In genomic region chr7:3482147-3482921, GRCh38 we compare ENCODE assay signal across 8 cellular contexts.
DNase-seq lines count a peak whose midpoint lies in the region; ATAC-seq and TF ChIP-seq lines count a peak whose summit lies in the region.

No MANE protein-coding gene starts in this region.

- POLR2A ChIA-PET in Panc1 (lab: Charles Lee) = no interaction called here

- H3K4me1 ChIP-seq in Panc1 (ENCODE audit: control insufficient read depth, insufficient read depth, low read length) (peaks cover 14% of the 10 kb centered on the region), testis (no peaks in the 10 kb centered on the region)

- no peak overlapping the region for H3K4me3 Mint-ChIP-seq in activated naive CD4-positive, alpha-beta T cell treated with anti-CD3 and anti-CD28 coated beads for 36 hours

- TF ChIP-seq POLR2A in testis (IDR thresholded peaks at IDR 0.05) (no peak), GM18505 (IDR thresholded peaks at IDR 0.05; ENCODE audit: borderline replicate concordance, extremely low read depth, insufficient read depth, insufficient read length) (no peak)

- intact Hi-C loops in activated naive CD4-positive, alpha-beta T cell treated with anti-CD3 and anti-CD28 coated beads for 36 hours (cut with micrococcal nuclease) = no loop called here
- intact Hi-C loops in Panc1 (cut with micrococcal nuclease; ENCODE audit: unreplicated experiment) (loop anchor here (5.0 kb wide), 1 partner anchor 110 kb away; no protein-coding TSS in a partner anchor), testis (cut with DNase I; ENCODE audit: low total_unique reads) (no loop called here)

- BruUV-seq in Panc1 (replicated peaks; lab: Mats Ljungman, UMichigan) = TSS peak; percentile 14

- H3K27ac Mint-ChIP-seq in activated naive CD4-positive, alpha-beta T cell treated with anti-CD3 and anti-CD28 coated beads for 36 hours = no peak overlapping the region

- H3K27ac ChIP-seq in Panc1 (ENCODE audit: low read length) (peak overlapping the region; percentile 67), testis (no peak overlapping the region)

- no peaks in the 10 kb centered on the region for H3K9me3 Mint-ChIP-seq in activated naive CD4-positive, alpha-beta T cell treated with anti-CD3 and anti-CD28 coated beads for 36 hours

- H3K27me3 Mint-ChIP-seq in activated naive CD4-positive, alpha-beta T cell treated with anti-CD3 and anti-CD28 coated beads for 36 hours (ENCODE audit: low read depth) = no peaks in the 10 kb centered on the region

- ATAC-seq in Panc1 (peak; percentile 94), GM18505 (IDR thresholded peaks at IDR 0.05; ENCODE audit: unreplicated experiment) (no peak), HG02571 (IDR thresholded peaks at IDR 0.05; ENCODE audit: unreplicated experiment) (no peak), HG03520 (IDR thresholded peaks at IDR 0.05; ENCODE audit: unreplicated experiment) (no peak)

- CTCF ChIA-PET in activated naive CD4-positive, alpha-beta T cell treated with anti-CD3 and anti-CD28 coated beads for 36 hours (lab: Charles Lee) = interaction anchor here (0.6 to 1.1 kb wide), 3 partner anchors 27 to 158 kb away, joined by 3 to 5 read pairs (median 3); no protein-coding TSS in a partner anchor
- CTCF ChIA-PET in Panc1 (lab: Charles Lee) = interaction anchor here (0.6 to 1.8 kb wide), 7 partner anchors 9 to 142 kb away, joined by 3 to 6 read pairs (median 3); no protein-coding TSS in a partner anchor

- H3K27me3 ChIP-seq in Panc1 (ENCODE audit: control insufficient read depth, insufficient read depth, low read length) = no peaks in the 10 kb centered on the region
- H3K27me3 ChIP-seq in testis = no peaks in the 10 kb centered on the region

- TF ChIP-seq CTCF in Panc1 (IDR thresholded peaks at IDR 0.05) (peak; percentile 92), fibroblast of villous mesenchyme (IDR thresholded peaks at IDR 0.05; ENCODE audit: insufficient read depth, low read depth, low read length) (peak; percentile 72), testis (IDR thresholded peaks at IDR 0.05) (peak in 1 of 3 experiments; percentile 32)

- H3K36me3 ChIP-seq in Panc1 (ENCODE audit: control insufficient read depth, insufficient read depth, low read length) (no peaks in the 10 kb centered on the region), testis (ENCODE audit: low read depth, missing control alignments) (no peaks in the 10 kb centered on the region)

- DNase-seq in activated naive CD4-positive, alpha-beta T cell treated with anti-CD3 and anti-CD28 coated beads for 36 hours = peak; percentile 14
- DNase-seq in activated naive CD4-positive, alpha-beta T cell treated with anti-CD3 and anti-CD28 coated beads, Interleukin-2, amount 50 U/mL, for 16 hours = no peak
- DNase-seq in Panc1 (ENCODE audit: low read depth, low spot score) = peak; percentile 70
- DNase-seq in fibroblast of villous mesenchyme (ENCODE audit: low read depth) = peak; percentile 50
- DNase-seq in testis = peak; percentile 39

- peaks cover 2% of the 10 kb centered on the region for H3K4me1 Mint-ChIP-seq in activated naive CD4-positive, alpha-beta T cell treated with anti-CD3 and anti-CD28 coated beads for 36 hours (ENCODE audit: low read depth)

- no peak overlapping the region for H3K4me3 ChIP-seq in Panc1 (ENCODE audit: low read depth in 2 of 2, low read length in 2 of 2)
- no peak overlapping the region for H3K4me3 ChIP-seq in fibroblast of villous mesenchyme (ENCODE audit: low read depth, low read length)
- H3K4me3 ChIP-seq in testis = no peak overlapping the region

- H3K9me3 ChIP-seq in Panc1 (ENCODE audit: control insufficient read depth, insufficient read depth, low read depth, low read length) (no peaks in the 10 kb centered on the region), testis (no peaks in the 10 kb centered on the region)

- WGBS in testis, 2 donors = 70 to 74% methylated on average over 13 of the region's 13 CpGs

- H3K36me3 Mint-ChIP-seq in activated naive CD4-positive, alpha-beta T cell treated with anti-CD3 and anti-CD28 coated beads for 36 hours (ENCODE audit: low read depth) = no peaks in the 10 kb centered on the region

- in situ Hi-C loops in Panc1 (cut with HindIII; ENCODE audit: low pct_unique_long_range_greater_than_20kb, low sequenced_read_pairs) = no loop called here
